ENCODE assay signal across 1 cellular context in the genomic region with DNA sequence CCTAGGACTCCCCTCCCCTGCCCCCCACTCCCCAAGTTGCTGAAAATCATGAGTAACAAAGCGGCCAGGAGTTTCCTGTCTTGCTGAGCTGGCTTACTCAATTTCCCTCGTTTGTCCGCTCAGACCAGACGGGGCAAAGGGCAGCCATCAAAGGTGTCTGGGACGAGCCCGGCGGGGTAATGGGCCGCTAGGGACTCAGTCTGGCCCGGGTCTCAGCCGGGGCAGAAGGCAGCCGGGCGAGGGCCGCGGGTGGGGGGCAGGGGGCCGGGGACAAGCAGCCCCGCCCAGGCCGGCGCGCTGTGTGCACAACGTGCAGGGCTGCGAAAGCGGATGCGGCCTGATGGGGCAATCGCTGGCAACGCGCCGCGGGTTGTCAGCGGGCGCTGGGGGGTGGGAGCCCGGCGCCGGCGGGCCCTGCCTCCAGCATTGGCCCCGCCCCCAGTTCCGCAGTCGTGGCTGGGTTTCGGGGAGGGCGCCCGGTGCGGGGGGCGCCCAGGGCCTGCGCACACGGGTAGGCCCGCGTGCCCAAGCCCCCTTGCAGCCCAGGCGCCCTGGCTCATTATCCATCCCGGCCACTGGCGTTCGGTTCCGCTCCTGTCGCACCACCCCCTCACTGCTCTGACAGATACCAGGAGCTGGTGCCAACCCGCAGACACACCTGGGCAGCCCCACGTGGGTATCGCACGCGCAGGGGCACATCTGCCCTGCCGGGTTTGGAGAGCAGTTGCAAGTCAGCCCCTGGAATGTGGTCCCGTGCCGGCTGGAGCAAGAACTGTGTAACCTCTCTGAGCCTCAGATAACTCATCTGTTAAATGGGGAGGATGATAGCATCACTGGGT.
TF ChIP-seq lines count a peak whose summit lies in the region.

No MANE protein-coding gene starts in this region.

TF ChIP-seq in HepG2, 621 proteins besides CTCF, POLR2A, EP300 and RAD21 (continued from another document and continues in another):
- peak; percentile 86 for TF ChIP-seq ZNF543 (CRISPR knock-in tag; IDR thresholded peaks at IDR 0.05)
- no peak for TF ChIP-seq ZNF292 (CRISPR knock-in tag; IDR thresholded peaks at IDR 0.05; ENCODE audit: borderline replicate concordance, low read depth)
- TF ChIP-seq ZNF75D (CRISPR knock-in tag; IDR thresholded peaks at IDR 0.05; ENCODE audit: borderline replicate concordance): no peak
- TF ChIP-seq, protein P1, sequence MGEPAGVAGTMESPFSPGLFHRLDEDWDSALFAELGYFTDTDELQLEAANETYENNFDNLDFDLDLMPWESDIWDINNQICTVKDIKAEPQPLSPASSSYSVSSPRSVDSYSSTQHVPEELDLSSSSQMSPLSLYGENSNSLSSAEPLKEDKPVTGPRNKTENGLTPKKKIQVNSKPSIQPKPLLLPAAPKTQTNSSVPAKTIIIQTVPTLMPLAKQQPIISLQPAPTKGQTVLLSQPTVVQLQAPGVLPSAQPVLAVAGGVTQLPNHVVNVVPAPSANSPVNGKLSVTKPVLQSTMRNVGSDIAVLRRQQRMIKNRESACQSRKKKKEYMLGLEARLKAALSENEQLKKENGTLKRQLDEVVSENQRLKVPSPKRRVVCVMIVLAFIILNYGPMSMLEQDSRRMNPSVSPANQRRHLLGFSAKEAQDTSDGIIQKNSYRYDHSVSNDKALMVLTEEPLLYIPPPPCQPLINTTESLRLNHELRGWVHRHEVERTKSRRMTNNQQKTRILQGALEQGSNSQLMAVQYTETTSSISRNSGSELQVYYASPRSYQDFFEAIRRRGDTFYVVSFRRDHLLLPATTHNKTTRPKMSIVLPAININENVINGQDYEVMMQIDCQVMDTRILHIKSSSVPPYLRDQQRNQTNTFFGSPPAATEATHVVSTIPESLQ (CRISPR knock-in tag; conservative IDR thresholded peaks at IDR 0.05): no peak
- TF ChIP-seq HNRNPLL (IDR thresholded peaks at IDR 0.05; ENCODE audit: low read depth, low read length, poor library complexity, severe bottlenecking): peak; percentile 61
- no peak for TF ChIP-seq ZNF644 (CRISPR knock-in tag; IDR thresholded peaks at IDR 0.05; ENCODE audit: low read depth)
- no peak; the same call in 1 of the 2 replicates for TF ChIP-seq PAF1 (CRISPR knock-in tag; IDR thresholded peaks at IDR 0.05)
- TF ChIP-seq AHR (CRISPR knock-in tag; IDR thresholded peaks at IDR 0.05): 0 out of 2 replicates have a peak, but pooled peaks have one; percentile 28
- TF ChIP-seq EHMT2 (IDR thresholded peaks at IDR 0.05; ENCODE audit: borderline replicate concordance, low read depth, low read length): no peak
- TF ChIP-seq ZNF260 (CRISPR knock-in tag; IDR thresholded peaks at IDR 0.05; ENCODE audit: borderline replicate concordance, low read depth): no peak
- no peak for TF ChIP-seq RFX5 (IDR thresholded peaks at IDR 0.05; ENCODE audit: low read depth, low read length)
- TF ChIP-seq, protein P2, sequence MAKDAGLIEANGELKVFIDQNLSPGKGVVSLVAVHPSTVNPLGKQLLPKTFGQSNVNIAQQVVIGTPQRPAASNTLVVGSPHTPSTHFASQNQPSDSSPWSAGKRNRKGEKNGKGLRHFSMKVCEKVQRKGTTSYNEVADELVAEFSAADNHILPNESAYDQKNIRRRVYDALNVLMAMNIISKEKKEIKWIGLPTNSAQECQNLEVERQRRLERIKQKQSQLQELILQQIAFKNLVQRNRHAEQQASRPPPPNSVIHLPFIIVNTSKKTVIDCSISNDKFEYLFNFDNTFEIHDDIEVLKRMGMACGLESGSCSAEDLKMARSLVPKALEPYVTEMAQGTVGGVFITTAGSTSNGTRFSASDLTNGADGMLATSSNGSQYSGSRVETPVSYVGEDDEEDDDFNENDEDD (CRISPR knock-in tag; IDR thresholded peaks at IDR 0.05; ENCODE audit: borderline replicate concordance): peak; percentile 86; the same call in 1 of the 2 replicates
- TF ChIP-seq, protein P3, sequence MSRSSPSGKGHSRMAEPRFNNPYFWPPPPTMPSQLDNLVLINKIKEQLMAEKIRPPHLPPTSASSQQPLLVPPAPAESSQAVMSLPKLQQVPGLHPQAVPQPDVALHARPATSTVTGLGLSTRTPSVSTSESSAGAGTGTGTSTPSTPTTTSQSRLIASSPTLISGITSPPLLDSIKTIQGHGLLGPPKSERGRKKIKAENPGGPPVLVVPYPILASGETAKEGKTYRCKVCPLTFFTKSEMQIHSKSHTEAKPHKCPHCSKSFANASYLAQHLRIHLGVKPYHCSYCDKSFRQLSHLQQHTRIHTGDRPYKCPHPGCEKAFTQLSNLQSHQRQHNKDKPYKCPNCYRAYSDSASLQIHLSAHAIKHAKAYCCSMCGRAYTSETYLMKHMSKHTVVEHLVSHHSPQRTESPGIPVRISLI (CRISPR knock-in tag; IDR thresholded peaks at IDR 0.05; ENCODE audit: borderline replicate concordance): no peak; the same call in 1 of the 2 replicates
- no peak for TF ChIP-seq IRX3 (CRISPR knock-in tag; IDR thresholded peaks at IDR 0.05; ENCODE audit: borderline replicate concordance, low read depth)
- no peak for TF ChIP-seq ZNF839 (CRISPR knock-in tag; IDR thresholded peaks at IDR 0.05; ENCODE audit: borderline replicate concordance)
- no peak for TF ChIP-seq JUNB (CRISPR knock-in tag; IDR thresholded peaks at IDR 0.05; ENCODE audit: borderline replicate concordance)
- TF ChIP-seq GABPB1 (CRISPR knock-in tag; IDR thresholded peaks at IDR 0.05): peak; percentile 87
- TF ChIP-seq, protein P4, sequence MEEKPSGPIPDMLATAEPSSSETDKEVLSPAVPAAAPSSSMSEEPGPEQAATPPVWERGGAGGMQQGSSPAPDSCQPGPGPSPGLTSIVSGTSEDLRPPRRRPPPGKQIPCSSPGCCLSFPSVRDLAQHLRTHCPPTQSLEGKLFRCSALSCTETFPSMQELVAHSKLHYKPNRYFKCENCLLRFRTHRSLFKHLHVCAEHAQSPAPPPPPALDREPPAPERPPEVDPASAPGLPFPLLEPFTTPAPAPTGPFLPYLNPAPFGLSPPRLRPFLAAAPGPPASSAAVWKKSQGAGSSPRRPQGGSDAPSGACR (CRISPR knock-in tag; IDR thresholded peaks at IDR 0.05): no peak
- TF ChIP-seq RNF2 (conservative IDR thresholded peaks at IDR 0.05; ENCODE audit: low read depth): no peak
- peak; percentile 76 for TF ChIP-seq TEAD3 (CRISPR knock-in tag; optimal IDR thresholded peaks at IDR 0.05; ENCODE audit: borderline replicate concordance)
- TF ChIP-seq ZNF33B (CRISPR knock-in tag; IDR thresholded peaks at IDR 0.05): peak; percentile 56; the same call in 1 of the 2 replicates
- TF ChIP-seq, protein P5, sequence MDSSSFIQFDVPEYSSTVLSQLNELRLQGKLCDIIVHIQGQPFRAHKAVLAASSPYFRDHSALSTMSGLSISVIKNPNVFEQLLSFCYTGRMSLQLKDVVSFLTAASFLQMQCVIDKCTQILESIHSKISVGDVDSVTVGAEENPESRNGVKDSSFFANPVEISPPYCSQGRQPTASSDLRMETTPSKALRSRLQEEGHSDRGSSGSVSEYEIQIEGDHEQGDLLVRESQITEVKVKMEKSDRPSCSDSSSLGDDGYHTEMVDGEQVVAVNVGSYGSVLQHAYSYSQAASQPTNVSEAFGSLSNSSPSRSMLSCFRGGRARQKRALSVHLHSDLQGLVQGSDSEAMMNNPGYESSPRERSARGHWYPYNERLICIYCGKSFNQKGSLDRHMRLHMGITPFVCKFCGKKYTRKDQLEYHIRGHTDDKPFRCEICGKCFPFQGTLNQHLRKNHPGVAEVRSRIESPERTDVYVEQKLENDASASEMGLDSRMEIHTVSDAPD (CRISPR knock-in tag; IDR thresholded peaks at IDR 0.05): peak; percentile 23; the same call in 1 of the 2 replicates
- peak; percentile 61; the same call in 1 of the 2 replicates for TF ChIP-seq POGZ (CRISPR knock-in tag; IDR thresholded peaks at IDR 0.05)
- TF ChIP-seq ZNF564 (CRISPR knock-in tag; IDR thresholded peaks at IDR 0.05): peak; percentile 26; the same call in 1 of the 2 replicates
- TF ChIP-seq, protein P6, sequence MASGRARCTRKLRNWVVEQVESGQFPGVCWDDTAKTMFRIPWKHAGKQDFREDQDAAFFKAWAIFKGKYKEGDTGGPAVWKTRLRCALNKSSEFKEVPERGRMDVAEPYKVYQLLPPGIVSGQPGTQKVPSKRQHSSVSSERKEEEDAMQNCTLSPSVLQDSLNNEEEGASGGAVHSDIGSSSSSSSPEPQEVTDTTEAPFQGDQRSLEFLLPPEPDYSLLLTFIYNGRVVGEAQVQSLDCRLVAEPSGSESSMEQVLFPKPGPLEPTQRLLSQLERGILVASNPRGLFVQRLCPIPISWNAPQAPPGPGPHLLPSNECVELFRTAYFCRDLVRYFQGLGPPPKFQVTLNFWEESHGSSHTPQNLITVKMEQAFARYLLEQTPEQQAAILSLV (CRISPR knock-in tag; IDR thresholded peaks at IDR 0.05; ENCODE audit: borderline replicate concordance): no peak
- TF ChIP-seq, protein P7, sequence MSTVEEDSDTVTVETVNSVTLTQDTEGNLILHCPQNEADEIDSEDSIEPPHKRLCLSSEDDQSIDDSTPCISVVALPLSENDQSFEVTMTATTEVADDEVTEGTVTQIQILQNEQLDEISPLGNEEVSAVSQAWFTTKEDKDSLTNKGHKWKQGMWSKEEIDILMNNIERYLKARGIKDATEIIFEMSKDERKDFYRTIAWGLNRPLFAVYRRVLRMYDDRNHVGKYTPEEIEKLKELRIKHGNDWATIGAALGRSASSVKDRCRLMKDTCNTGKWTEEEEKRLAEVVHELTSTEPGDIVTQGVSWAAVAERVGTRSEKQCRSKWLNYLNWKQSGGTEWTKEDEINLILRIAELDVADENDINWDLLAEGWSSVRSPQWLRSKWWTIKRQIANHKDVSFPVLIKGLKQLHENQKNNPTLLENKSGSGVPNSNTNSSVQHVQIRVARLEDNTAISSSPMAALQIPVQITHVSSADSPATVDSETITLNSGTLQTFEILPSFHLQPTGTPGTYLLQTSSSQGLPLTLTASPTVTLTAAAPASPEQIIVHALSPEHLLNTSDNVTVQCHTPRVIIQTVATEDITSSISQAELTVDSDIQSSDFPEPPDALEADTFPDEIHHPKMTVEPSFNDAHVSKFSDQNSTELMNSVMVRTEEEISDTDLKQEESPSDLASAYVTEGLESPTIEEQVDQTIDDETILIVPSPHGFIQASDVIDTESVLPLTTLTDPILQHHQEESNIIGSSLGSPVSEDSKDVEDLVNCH (CRISPR knock-in tag; IDR thresholded peaks at IDR 0.05): no peak
- no peak; the same call in 1 of the 2 replicates for TF ChIP-seq CENPT (CRISPR knock-in tag; IDR thresholded peaks at IDR 0.05; ENCODE audit: low read depth)
- no peak for TF ChIP-seq ZEB1 (IDR thresholded peaks at IDR 0.05; ENCODE audit: insufficient replicate concordance, low read depth)
- no peak for TF ChIP-seq NR1H2 (CRISPR knock-in tag; IDR thresholded peaks at IDR 0.05; ENCODE audit: borderline replicate concordance, low read depth)
- TF ChIP-seq ZNF180 (CRISPR knock-in tag; IDR thresholded peaks at IDR 0.05; ENCODE audit: borderline replicate concordance, low read depth): no peak
- peak; percentile 40; the same call in 1 of the 2 replicates for TF ChIP-seq MIER3 (CRISPR knock-in tag; IDR thresholded peaks at IDR 0.05; ENCODE audit: borderline replicate concordance)
- no peak for TF ChIP-seq MYNN (CRISPR knock-in tag; IDR thresholded peaks at IDR 0.05; ENCODE audit: low read depth)
- 0 out of 2 replicates have a peak, but pooled peaks have one; percentile 51 for TF ChIP-seq ZNF296 (CRISPR knock-in tag; conservative IDR thresholded peaks at IDR 0.05)
- TF ChIP-seq ZNF615 (CRISPR knock-in tag; IDR thresholded peaks at IDR 0.05; ENCODE audit: borderline replicate concordance): no peak
- TF ChIP-seq, protein P8, sequence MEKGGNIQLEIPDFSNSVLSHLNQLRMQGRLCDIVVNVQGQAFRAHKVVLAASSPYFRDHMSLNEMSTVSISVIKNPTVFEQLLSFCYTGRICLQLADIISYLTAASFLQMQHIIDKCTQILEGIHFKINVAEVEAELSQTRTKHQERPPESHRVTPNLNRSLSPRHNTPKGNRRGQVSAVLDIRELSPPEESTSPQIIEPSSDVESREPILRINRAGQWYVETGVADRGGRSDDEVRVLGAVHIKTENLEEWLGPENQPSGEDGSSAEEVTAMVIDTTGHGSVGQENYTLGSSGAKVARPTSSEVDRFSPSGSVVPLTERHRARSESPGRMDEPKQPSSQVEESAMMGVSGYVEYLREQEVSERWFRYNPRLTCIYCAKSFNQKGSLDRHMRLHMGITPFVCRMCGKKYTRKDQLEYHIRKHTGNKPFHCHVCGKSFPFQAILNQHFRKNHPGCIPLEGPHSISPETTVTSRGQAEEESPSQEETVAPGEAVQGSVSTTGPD (CRISPR knock-in tag; IDR thresholded peaks at IDR 0.05): no peak
- 0 out of 2 replicates have a peak, but pooled peaks have one; percentile 58 for TF ChIP-seq ZMYM2 (CRISPR knock-in tag; IDR thresholded peaks at IDR 0.05)
- TF ChIP-seq MAFF (IDR thresholded peaks at IDR 0.05; ENCODE audit: low read depth, low read length): 0 out of 2 replicates have a peak, but pooled peaks have one; percentile 11
- peak; percentile 95 for TF ChIP-seq ETV5 (CRISPR knock-in tag; IDR thresholded peaks at IDR 0.05; ENCODE audit: borderline replicate concordance)
- peak; percentile 85 for TF ChIP-seq ZFY (CRISPR knock-in tag; IDR thresholded peaks at IDR 0.05)
- peak; percentile 90 for TF ChIP-seq ZSCAN29 (CRISPR knock-in tag; conservative IDR thresholded peaks at IDR 0.05)
- no peak for TF ChIP-seq NR3C1 (CRISPR knock-in tag; IDR thresholded peaks at IDR 0.05)
- TF ChIP-seq, protein P9, sequence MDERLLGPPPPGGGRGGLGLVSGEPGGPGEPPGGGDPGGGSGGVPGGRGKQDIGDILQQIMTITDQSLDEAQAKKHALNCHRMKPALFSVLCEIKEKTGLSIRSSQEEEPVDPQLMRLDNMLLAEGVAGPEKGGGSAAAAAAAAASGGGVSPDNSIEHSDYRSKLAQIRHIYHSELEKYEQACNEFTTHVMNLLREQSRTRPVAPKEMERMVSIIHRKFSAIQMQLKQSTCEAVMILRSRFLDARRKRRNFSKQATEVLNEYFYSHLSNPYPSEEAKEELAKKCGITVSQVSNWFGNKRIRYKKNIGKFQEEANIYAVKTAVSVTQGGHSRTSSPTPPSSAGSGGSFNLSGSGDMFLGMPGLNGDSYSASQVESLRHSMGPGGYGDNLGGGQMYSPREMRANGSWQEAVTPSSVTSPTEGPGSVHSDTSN (CRISPR knock-in tag; IDR thresholded peaks at IDR 0.05): no peak
- TF ChIP-seq MIXL1 (CRISPR knock-in tag; IDR thresholded peaks at IDR 0.05): no peak
- no peak for TF ChIP-seq ZNF598 (CRISPR knock-in tag; IDR thresholded peaks at IDR 0.05; ENCODE audit: borderline replicate concordance)
